ENCODE assay signal across 8 cellular contexts in genomic region chr12:103877934-103878510, GRCh38. TPM values are rescaled to one million over a fixed set of nuclear protein-coding genes. Genes with fewer than 3 reads are reported as not detected.
A peak's percentile ranks its signal among the peaks of the same experiment; 100 is the strongest.
DNase-seq lines count a peak whose midpoint lies in the region; ATAC-seq and TF ChIP-seq lines count a peak whose summit lies in the region.

No MANE protein-coding gene starts in this region.

- no peaks in the 10 kb centered on the region for H3K9me3 ChIP-seq in lower lobe of right lung

- no peak overlapping the region for H3K27ac ChIP-seq in lower lobe of right lung

- no peaks in the 10 kb centered on the region for H3K4me1 ChIP-seq in lower lobe of right lung

- H3K27me3 ChIP-seq in lower lobe of right lung (ENCODE audit: low read depth), result no peaks in the 10 kb centered on the region

- intact Hi-C loops in lower lobe of right lung (cut with DNase I), result no loop called here

- H3K36me3 ChIP-seq in lower lobe of right lung, result no peaks in the 10 kb centered on the region

- ATAC-seq in HG02852 (IDR thresholded peaks at IDR 0.05; ENCODE audit: unreplicated experiment) (peak; percentile 45), lower lobe of right lung (peak; percentile 83 to 84), HG03460 (IDR thresholded peaks at IDR 0.05; ENCODE audit: unreplicated experiment) (no peak)

- TF ChIP-seq CTCF in lower lobe of right lung (IDR thresholded peaks at IDR 0.05), result peak; percentile 74

- H3K4me3 ChIP-seq in lower lobe of right lung, result no peak overlapping the region

- DNase-seq in DMS153 treated with DMSO at 0.1 percent for 48 hours (lab: John Stamatoyannopoulos, UW; ENCODE audit: unreplicated experiment) (peak; percentile 70), NCI-H345 treated with DMSO at 0.1 percent for 48 hours (lab: John Stamatoyannopoulos, UW; ENCODE audit: unreplicated experiment) (peak; percentile 49), dermis blood vessel endothelial cell (peak; percentile 80), lower lobe of right lung (no peak)
- peak; percentile 44 to 67 for DNase-seq in activated CD4-positive, alpha-beta T cell treated with anti-CD3 and anti-CD28 coated beads for 4 hours
- peak; percentile 4 to 18 for DNase-seq in stimulated activated CD8-positive, alpha-beta memory T cell treated with anti-CD3 and anti-CD28 coated beads, Interleukin-4, amount 100 ng/mL, for 4 hours (ENCODE audit: low read depth in 2 of 2, low spot score in 1 of 2)

RNA-seq across cellular contexts. Expression of gene NT5DC3, which starts 37.0 kb away (rescaled TPM):
- 7.0 TPM in 2 replicates for total RNA-seq in dermis blood vessel endothelial cell
- 4.0 TPM for total RNA-seq in lower lobe of right lung

RNA-seq across cellular contexts. Expression of gene HSP90B1, which starts 52.2 kb away (rescaled TPM):
- total RNA-seq in dermis blood vessel endothelial cell, result 932 and 1,739 TPM in 2 replicates
- 666 TPM for total RNA-seq in lower lobe of right lung
